Comparison of ENCODE assay signal across 1 cellular context in genomic region chr11:64372802-64373597, GRCh38.
TF ChIP-seq lines count a peak whose summit lies in the region.

No MANE protein-coding gene starts in this region.

TF ChIP-seq in HEK293, 187 proteins besides CTCF, POLR2A, EP300 and RAD21 (continued from another document):
- TF ChIP-seq, protein P1, sequence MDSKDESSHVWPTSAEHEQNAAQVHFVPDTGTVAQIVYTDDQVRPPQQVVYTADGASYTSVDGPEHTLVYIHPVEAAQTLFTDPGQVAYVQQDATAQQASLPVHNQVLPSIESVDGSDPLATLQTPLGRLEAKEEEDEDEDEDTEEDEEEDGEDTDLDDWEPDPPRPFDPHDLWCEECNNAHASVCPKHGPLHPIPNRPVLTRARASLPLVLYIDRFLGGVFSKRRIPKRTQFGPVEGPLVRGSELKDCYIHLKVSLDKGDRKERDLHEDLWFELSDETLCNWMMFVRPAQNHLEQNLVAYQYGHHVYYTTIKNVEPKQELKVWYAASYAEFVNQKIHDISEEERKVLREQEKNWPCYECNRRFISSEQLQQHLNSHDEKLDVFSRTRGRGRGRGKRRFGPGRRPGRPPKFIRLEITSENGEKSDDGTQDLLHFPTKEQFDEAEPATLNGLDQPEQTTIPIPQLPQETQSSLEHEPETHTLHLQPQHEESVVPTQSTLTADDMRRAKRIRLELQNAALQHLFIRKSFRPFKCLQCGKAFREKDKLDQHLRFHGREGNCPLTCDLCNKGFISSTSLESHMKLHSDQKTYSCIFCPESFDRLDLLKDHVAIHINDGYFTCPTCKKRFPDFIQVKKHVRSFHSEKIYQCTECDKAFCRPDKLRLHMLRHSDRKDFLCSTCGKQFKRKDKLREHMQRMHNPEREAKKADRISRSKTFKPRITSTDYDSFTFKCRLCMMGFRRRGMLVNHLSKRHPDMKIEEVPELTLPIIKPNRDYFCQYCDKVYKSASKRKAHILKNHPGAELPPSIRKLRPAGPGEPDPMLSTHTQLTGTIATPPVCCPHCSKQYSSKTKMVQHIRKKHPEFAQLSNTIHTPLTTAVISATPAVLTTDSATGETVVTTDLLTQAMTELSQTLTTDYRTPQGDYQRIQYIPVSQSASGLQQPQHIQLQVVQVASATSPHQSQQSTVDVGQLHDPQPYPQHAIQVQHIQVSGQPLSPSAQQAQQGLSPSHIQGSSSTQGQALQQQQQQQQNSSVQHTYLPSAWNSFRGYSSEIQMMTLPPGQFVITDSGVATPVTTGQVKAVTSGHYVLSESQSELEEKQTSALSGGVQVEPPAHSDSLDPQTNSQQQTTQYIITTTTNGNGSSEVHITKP (tag by site-specific recombination; IDR thresholded peaks at IDR 0.05), result peak; percentile 89
- no peak for TF ChIP-seq OVOL3 (tag by site-specific recombination; IDR thresholded peaks at IDR 0.05)
- TF ChIP-seq ZBTB21 (tag by site-specific recombination; IDR thresholded peaks at IDR 0.05), result no peak
- TF ChIP-seq ZNF341 (tag by site-specific recombination; IDR thresholded peaks at IDR 0.05; ENCODE audit: low read depth), result peak; percentile 67
- no peak for TF ChIP-seq ZNF660 (tag by site-specific recombination; IDR thresholded peaks at IDR 0.05)
